ENCODE assay signal across 1 cellular context in the genomic region with DNA sequence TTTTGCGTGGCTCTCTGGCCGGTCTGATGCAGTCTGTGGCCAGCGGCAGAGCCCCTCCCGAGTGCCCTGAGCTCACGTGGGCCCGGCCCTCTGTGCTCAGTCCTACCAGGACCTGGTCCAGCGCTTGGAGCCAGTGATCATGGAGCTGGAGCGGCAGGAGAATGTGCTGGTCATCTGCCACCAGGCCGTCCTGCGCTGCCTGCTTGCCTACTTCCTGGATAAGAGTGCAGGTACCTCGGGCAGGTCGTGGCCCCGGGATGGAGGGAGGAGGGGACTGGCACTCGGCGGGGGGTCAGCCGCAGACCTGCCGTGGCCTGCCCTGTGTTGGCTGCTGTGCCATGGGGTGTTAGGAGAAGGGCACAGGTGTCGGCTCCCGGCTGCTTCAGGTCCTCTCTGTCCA.
TF ChIP-seq lines count a peak whose summit lies in the region.

No MANE protein-coding gene starts in this region.

TF ChIP-seq in SK-N-SH, 30 proteins besides CTCF, POLR2A, EP300 and RAD21 (continued from another document):
- TF ChIP-seq, protein P1, sequence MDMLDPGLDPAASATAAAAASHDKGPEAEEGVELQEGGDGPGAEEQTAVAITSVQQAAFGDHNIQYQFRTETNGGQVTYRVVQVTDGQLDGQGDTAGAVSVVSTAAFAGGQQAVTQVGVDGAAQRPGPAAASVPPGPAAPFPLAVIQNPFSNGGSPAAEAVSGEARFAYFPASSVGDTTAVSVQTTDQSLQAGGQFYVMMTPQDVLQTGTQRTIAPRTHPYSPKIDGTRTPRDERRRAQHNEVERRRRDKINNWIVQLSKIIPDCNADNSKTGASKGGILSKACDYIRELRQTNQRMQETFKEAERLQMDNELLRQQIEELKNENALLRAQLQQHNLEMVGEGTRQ (IDR thresholded peaks at IDR 0.05; ENCODE audit: borderline replicate concordance, low read depth, low read length), result no peak
- TF ChIP-seq RXRA (IDR thresholded peaks at IDR 0.05; ENCODE audit: borderline replicate concordance, low read depth), result no peak
- TF ChIP-seq FOXJ3 (CRISPR knock-in tag; IDR thresholded peaks at IDR 0.05), result no peak
